ENCODE assay signal across 1 cellular context in the genomic region with DNA sequence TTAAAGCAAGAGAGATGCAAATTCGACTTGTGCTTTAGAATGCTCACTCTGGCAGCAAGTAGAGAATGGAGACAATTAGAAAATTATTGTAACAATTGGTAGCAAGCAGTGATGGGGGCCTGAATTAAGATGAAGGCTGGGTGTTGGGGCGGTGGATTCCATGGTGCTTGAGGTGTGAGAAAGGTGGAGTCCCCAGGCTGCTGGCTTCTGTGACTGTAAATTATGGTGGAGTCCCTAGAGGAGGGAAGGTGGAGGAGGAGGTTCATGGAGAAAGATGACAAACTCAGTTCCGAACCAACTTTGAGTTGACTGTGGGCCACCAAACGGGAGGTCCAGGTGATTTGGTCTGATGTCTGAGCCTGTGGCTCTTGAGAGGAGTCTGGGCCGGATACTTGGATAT.
TF ChIP-seq lines count a peak whose summit lies in the region.

No MANE protein-coding gene starts in this region.

TF ChIP-seq in WTC11, 78 proteins besides CTCF, POLR2A, EP300 and RAD21:
- TF ChIP-seq, protein P1, sequence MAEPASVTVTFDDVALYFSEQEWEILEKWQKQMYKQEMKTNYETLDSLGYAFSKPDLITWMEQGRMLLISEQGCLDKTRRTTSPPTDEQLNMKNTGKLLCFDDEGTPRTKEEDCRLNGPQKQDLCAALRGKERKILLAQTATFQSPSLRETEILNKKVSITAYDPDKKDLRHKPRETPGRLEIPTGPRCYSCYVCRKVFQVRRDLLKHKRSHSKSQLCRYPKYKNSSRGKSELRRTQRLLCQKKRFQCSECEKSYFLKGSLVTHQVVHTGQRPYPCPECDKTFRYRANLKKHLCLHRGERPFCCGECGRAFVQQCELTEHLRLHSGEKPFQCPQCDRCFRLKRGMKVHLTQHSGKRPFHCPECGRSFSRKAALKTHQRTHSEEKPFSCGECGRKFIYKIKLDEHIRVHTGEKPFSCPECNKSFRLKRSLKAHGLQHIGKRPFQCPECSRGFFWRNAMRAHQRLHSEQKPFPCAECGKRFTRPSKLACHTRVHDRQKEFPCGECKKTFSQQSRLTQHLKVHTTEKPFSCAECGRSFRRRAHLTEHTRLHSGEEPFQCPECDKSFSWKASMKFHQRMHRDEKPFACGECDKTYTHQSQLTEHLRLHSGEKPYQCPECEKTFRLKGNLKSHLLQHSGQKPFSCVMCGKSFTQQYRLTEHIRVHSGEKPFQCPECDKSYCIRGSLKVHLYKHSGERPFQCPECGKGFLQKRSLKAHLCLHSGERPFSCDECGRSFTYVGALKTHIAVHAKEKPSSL (CRISPR knock-in tag; conservative IDR thresholded peaks at IDR 0.05): no peak
- TF ChIP-seq ELF4 (CRISPR knock-in tag; IDR thresholded peaks at IDR 0.05; ENCODE audit: low read depth): no peak
- TF ChIP-seq FOXP1 (CRISPR knock-in tag; IDR thresholded peaks at IDR 0.05; ENCODE audit: borderline replicate concordance): no peak
